Comparison of ENCODE assay signal across 7 cellular contexts in genomic region chr16:28615486-28616223, GRCh38. TPM values are rescaled to one million over a fixed set of nuclear protein-coding genes. Genes with fewer than 3 reads are reported as not detected.
DNase-seq lines count a peak whose midpoint lies in the region; ATAC-seq and TF ChIP-seq lines count a peak whose summit lies in the region.
"Not testable (repeated sequence)": the region's sequence is repeated elsewhere in the genome, so short reads cannot be mapped to it uniquely, and the experiment has no call there.

No MANE protein-coding gene starts in this region.

- not testable (repeated sequence) for H3K27me3 Mint-ChIP-seq in activated naive CD4-positive, alpha-beta T cell treated with anti-CD3 and anti-CD28 coated beads for 36 hours (ENCODE audit: low read depth)

- ATAC-seq in left colon = not testable (repeated sequence)

- intact Hi-C loops in activated naive CD4-positive, alpha-beta T cell treated with anti-CD3 and anti-CD28 coated beads for 36 hours (cut with micrococcal nuclease); left colon (cut with DNase I, micrococcal nuclease); posterior cingulate gyrus (cut with DNase I): not testable (repeated sequence)

- DNase-seq in G401 (ENCODE audit: low spot score) = peak; percentile 81
- peak; percentile 4 for DNase-seq in NCI-H1092 (lab: John Stamatoyannopoulos, UW)
- DNase-seq in RPMI7951 (ENCODE audit: low read depth) = peak; percentile 42
- peak; percentile 48 for DNase-seq in activated naive CD4-positive, alpha-beta T cell treated with anti-CD3 and anti-CD28 coated beads for 36 hours
- peak; percentile 35 to 48 for DNase-seq in erythroblast (lab: John Stamatoyannopoulos, UW)
- peak; percentile 61 to 66 for DNase-seq in left colon
- peak in 9 of 10 donors; percentile 51 to 95 (median 69) for DNase-seq in posterior cingulate gyrus

- in situ Hi-C loops in G401 (cut with HindIII; ENCODE audit: low sequenced_read_pairs) = not testable (repeated sequence)

- H3K4me3 Mint-ChIP-seq in activated naive CD4-positive, alpha-beta T cell treated with anti-CD3 and anti-CD28 coated beads for 36 hours = not testable (repeated sequence)

- CTCF ChIA-PET in activated naive CD4-positive, alpha-beta T cell treated with anti-CD3 and anti-CD28 coated beads for 36 hours (lab: Charles Lee) = not testable (repeated sequence)

- H3K4me1 Mint-ChIP-seq in activated naive CD4-positive, alpha-beta T cell treated with anti-CD3 and anti-CD28 coated beads for 36 hours (ENCODE audit: low read depth) = not testable (repeated sequence)

- H3K36me3 Mint-ChIP-seq in activated naive CD4-positive, alpha-beta T cell treated with anti-CD3 and anti-CD28 coated beads for 36 hours (ENCODE audit: low read depth) = not testable (repeated sequence)

- not testable (repeated sequence) for TF ChIP-seq POLR2A in erythroblast (IDR thresholded peaks at IDR 0.05; ENCODE audit: low read length)

- H3K9me3 Mint-ChIP-seq in activated naive CD4-positive, alpha-beta T cell treated with anti-CD3 and anti-CD28 coated beads for 36 hours = not testable (repeated sequence)

- not testable (repeated sequence) for H3K27ac Mint-ChIP-seq in activated naive CD4-positive, alpha-beta T cell treated with anti-CD3 and anti-CD28 coated beads for 36 hours

RNA-seq across cellular contexts. Expression of gene SULT1A1, which starts 5.8 kb away (rescaled TPM):
- total RNA-seq in G401 (2014; rRNA removed; shearing (Covaris generic)) = 32.2 and 38.8 TPM in 2 replicates
- total RNA-seq in RPMI7951 (2014; rRNA removed; shearing (Covaris generic)) = not detected in 2 replicates
- total RNA-seq in activated naive CD4-positive, alpha-beta T cell treated with anti-CD3 and anti-CD28 coated beads for 36 hours = 10 to 100 TPM in 1 of 2 experiments, 1 to 10 TPM in 1; 9.7 to 10.8 TPM
- 100 to 1,000 TPM; 115 to 135 TPM for total RNA-seq in left colon

RNA-seq across cellular contexts. Expression of gene SULT1A2, which starts 18.8 kb away (rescaled TPM):
- 0.98 TPM in 1 of 2 replicates, not detected in the other for total RNA-seq in G401 (2014; rRNA removed; shearing (Covaris generic))
- total RNA-seq in RPMI7951 (2014; rRNA removed; shearing (Covaris generic)) = not detected in 2 replicates
- under 1 TPM; 0.29 to 0.40 TPM for total RNA-seq in activated naive CD4-positive, alpha-beta T cell treated with anti-CD3 and anti-CD28 coated beads for 36 hours
- total RNA-seq in left colon = 10 to 100 TPM; 26.9 to 30.6 TPM

RNA-seq across cellular contexts. Expression of gene NPIPB8, which starts 22.2 kb away (rescaled TPM):
- not detected in 2 replicates for total RNA-seq in G401 (2014; rRNA removed; shearing (Covaris generic))
- total RNA-seq in RPMI7951 (2014; rRNA removed; shearing (Covaris generic)) = not detected in 2 replicates
- not detected for total RNA-seq in activated naive CD4-positive, alpha-beta T cell treated with anti-CD3 and anti-CD28 coated beads for 36 hours
- total RNA-seq in left colon = 1 to 10 TPM; 1.6 to 5.7 TPM

Comparison
In these comparisons a context has a peak if more than half of its experiments do, and no peak if none do; other contexts are left out.
1. DNase-seq: peak in every context shown above with its lines; median percentile 81 in G401; 69 in posterior cingulate gyrus; 64 in left colon; 48 in activated naive CD4-positive, alpha-beta T cell treated with anti-CD3 and anti-CD28 coated beads for 36 hours; 42 in RPMI7951; 42 in erythroblast; 4 in NCI-H1092.
2. RNA of gene SULT1A1, which starts 5.8 kb away (total RNA-seq): 115 to 135 TPM in left colon, 32.2 to 38.8 TPM in G401 and 9.7 to 10.8 TPM in activated naive CD4-positive, alpha-beta T cell treated with anti-CD3 and anti-CD28 coated beads for 36 hours; not detected in RPMI7951; every median in the first group is over 10 times any median in the second.
3. RNA of gene SULT1A2, which starts 18.8 kb away (total RNA-seq): 26.9 to 30.6 TPM in left colon; 0.29 to 0.40 TPM in activated naive CD4-positive, alpha-beta T cell treated with anti-CD3 and anti-CD28 coated beads for 36 hours, 0.98 TPM in G401 and not detected in RPMI7951; every median in the first group is over 10 times any median in the second.